Comparison of ENCODE assay signal across 22 cellular contexts in the genomic region with DNA sequence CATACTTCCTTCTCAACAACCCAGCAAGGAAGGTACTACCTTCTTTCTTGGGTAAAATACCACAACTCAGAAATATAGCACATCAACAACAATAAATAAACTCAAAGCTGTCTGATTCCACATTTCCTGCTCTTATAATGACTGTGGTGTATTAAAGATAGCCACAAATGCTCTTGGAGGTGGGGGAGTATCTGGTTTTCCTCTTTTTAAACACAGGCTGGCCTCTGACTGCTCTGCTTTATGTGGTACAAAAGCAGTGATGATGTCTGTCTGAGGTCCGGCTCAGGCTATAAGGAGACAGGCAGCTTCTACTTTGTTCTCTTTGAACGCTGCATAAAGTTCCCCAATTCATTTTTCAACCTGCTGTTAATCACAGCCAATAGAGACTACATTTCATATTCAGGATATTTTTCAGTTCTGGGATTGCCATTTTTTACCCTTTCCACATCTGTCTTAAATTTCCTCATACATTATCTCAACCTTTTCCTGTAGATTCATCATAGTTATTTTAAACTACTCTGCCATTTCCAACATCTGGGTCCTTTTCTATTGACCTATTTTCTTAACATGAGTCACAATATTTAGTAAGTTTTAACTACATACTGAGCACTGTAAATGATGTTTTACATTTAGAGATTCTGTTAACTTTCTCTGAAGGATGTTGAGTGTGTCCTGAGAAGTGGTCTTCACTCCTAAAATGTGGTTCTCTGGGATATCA.
A peak's percentile ranks its signal among the peaks of the same experiment; 100 is the strongest.
DNase-seq lines count a peak whose midpoint lies in the region; ATAC-seq, FAIRE-seq and TF ChIP-seq lines count a peak whose summit lies in the region.
"Had no signal": no experiment of that assay in that cellular context is flagged by ENCODE, and none has a peak within 500 bp of the region (broad histone marks: within the 10 kb centered on the region; RNA-seq: fewer than 3 reads in every experiment).

No MANE protein-coding gene starts in this region.

- no peaks in the 10 kb centered on the region for H3K9me1 ChIP-seq in K562 (ENCODE audit: control insufficient read depth, insufficient read depth, low read length)

- no peak for TF ChIP-seq CTCF in K562 (IDR thresholded peaks at IDR 0.05 in 2 of 3, conservative IDR thresholded peaks at IDR 0.05 in 1 of 3; ENCODE audit: insufficient read depth in 2 of 3, low read depth in 1 of 3, low read length in 3 of 3)
- TF ChIP-seq CTCF in CD4-positive, alpha-beta T cell (IDR thresholded peaks at IDR 0.05): no peak
- TF ChIP-seq CTCF in neural progenitor cell (IDR thresholded peaks at IDR 0.05): no peak
- no peak for TF ChIP-seq CTCF in OCI-LY7 (conservative IDR thresholded peaks at IDR 0.05; ENCODE audit: low read length)

- 24% methylated on average over 2 of the region's 2 CpGs for WGBS in K562 (ENCODE audit: insufficient coverage, low coverage, missing lambda C conversion rate)

- H4K20me1 ChIP-seq in K562 (replicated peaks; ENCODE audit: control insufficient read depth, insufficient read depth, low read length) (no peaks in the 10 kb centered on the region), neural progenitor cell (ENCODE audit: low read depth) (no peaks in the 10 kb centered on the region), OCI-LY7 (ENCODE audit: insufficient read depth, low read length) (no peaks in the 10 kb centered on the region)

- H3K36me3 Mint-ChIP-seq in CD4-positive, alpha-beta T cell (ENCODE audit: low read depth): no peaks in the 10 kb centered on the region
- no peaks in the 10 kb centered on the region for H3K36me3 Mint-ChIP-seq in neural progenitor cell

- DNase-seq in EH (ENCODE audit: low read depth) (peak; percentile 43), LHCN-M2 (ENCODE audit: low read depth) (peak; percentile 32), K562 (ENCODE audit: extremely low read depth in 1 of 4, low spot score in 3 of 4) (peak in 1 of 4 experiments; percentile 18), left kidney (ENCODE audit: low read depth, low spot score) (peak; percentile 1), neural progenitor cell (ENCODE audit: low spot score) (no peak), COR-L47 (lab: John Stamatoyannopoulos, UW) (no peak), OCI-LY7 (ENCODE audit: low spot score) (no peak)
- DNase-seq in CD4-positive, alpha-beta T cell: no peak
- DNase-seq: activated CD4-positive, alpha-beta memory T cell treated with anti-CD3 and anti-CD28 coated beads, Interleukin-2, amount 10 ng/mL, durations not matched to agents 7 days and 5 days; activated naive CD8-positive, alpha-beta T cell treated with anti-CD3 and anti-CD28 coated beads, Interleukin-2, amount 50 U/mL, for 24 hours; activated T-cell treated with anti-CD3 and anti-CD28 coated beads, Interleukin-2, amount 50 U/mL, for 4 hours; AML-193; glutamatergic neuron; immature natural killer cell; mesendoderm; NCI-H1048; NCI-H748 treated with DMSO at 0.1 percent for 48 hours; right cardiac atrium; stimulated activated CD4-positive, alpha-beta T cell treated with anti-CD3 and anti-CD28 coated beads, Interleukin-2, amount 100 ng/mL, for 24 hours; WERI-Rb-1 had no signal

- intact Hi-C loops in K562 (cut with micrococcal nuclease): no loop called here
- intact Hi-C loops in CD4-positive, alpha-beta T cell (cut with DNase I, micrococcal nuclease): no loop called here
- intact Hi-C loops in OCI-LY7 (cut with micrococcal nuclease; ENCODE audit: unreplicated experiment): no loop called here

- H3K36me3 ChIP-seq in K562 (ENCODE audit: control insufficient read depth, insufficient read depth, low read length): no peaks in the 10 kb centered on the region
- no peaks in the 10 kb centered on the region for H3K36me3 ChIP-seq in neural progenitor cell
- no peaks in the 10 kb centered on the region for H3K36me3 ChIP-seq in OCI-LY7 (ENCODE audit: insufficient read depth, low read length)
- H3K36me3 ChIP-seq: suprapubic skin, WERI-Rb-1 had no signal

- H3K9me3 ChIP-seq in K562 (replicated peaks; ENCODE audit: control insufficient read depth, insufficient read depth, low read depth, low read length): no peaks in the 10 kb centered on the region
- H3K9me3 ChIP-seq in CD4-positive, alpha-beta T cell (ENCODE audit: control insufficient read depth, low read length): no peaks in the 10 kb centered on the region
- no peaks in the 10 kb centered on the region for H3K9me3 ChIP-seq in neural progenitor cell (ENCODE audit: low read depth)
- H3K9me3 ChIP-seq in OCI-LY7 (ENCODE audit: low read length): no peaks in the 10 kb centered on the region
- H3K9me3 ChIP-seq: suprapubic skin had no signal

- no peaks in the 10 kb centered on the region; the same call in 1 of the 2 replicates for H3K9me2 ChIP-seq in OCI-LY7 (ENCODE audit: insufficient read depth, low read length)

- no peak overlapping the region for H3K4me3 Mint-ChIP-seq in CD4-positive, alpha-beta T cell
- H3K4me3 Mint-ChIP-seq in neural progenitor cell: no peak overlapping the region
- H3K4me3 Mint-ChIP-seq: activated CD4-positive, alpha-beta memory T cell treated with anti-CD3 and anti-CD28 coated beads, Interleukin-2, amount 10 ng/mL, durations not matched to agents 7 days and 5 days; activated naive CD8-positive, alpha-beta T cell treated with anti-CD3 and anti-CD28 coated beads, Interleukin-2, amount 50 U/mL, for 24 hours; activated T-cell treated with anti-CD3 and anti-CD28 coated beads, Interleukin-2, amount 50 U/mL, for 4 hours; immature natural killer cell had no signal

- H3K4me1 ChIP-seq in K562 (replicated peaks in 1 of 2; ENCODE audit: control insufficient read depth in 2 of 2, insufficient read depth in 2 of 2, low read length in 2 of 2) (no peaks in the 10 kb centered on the region; a peak in 1 of 5 replicates), neural progenitor cell (no peaks in the 10 kb centered on the region), OCI-LY7 (ENCODE audit: insufficient read depth, low read length, poor library complexity, severe bottlenecking) (no peaks in the 10 kb centered on the region)

- H3F3A ChIP-seq in neural progenitor cell (ENCODE audit: low read depth): no peaks in the 10 kb centered on the region

- H3K4me2 ChIP-seq in K562 (ENCODE audit: insufficient read depth, low read length) (no peak overlapping the region), neural progenitor cell (no peak overlapping the region), OCI-LY7 (ENCODE audit: low read length) (no peak overlapping the region)

- H2AFZ ChIP-seq in K562 (ENCODE audit: low read depth, low read length) (no peak overlapping the region), neural progenitor cell (replicated peaks) (no peak overlapping the region), OCI-LY7 (ENCODE audit: low read length) (no peak overlapping the region)

- H3K27ac ChIP-seq in K562 (ENCODE audit: extremely low read depth, low read depth, low read length): peak overlapping the region; percentile 23; the same call in 1 of the 3 replicates
- no peak overlapping the region for H3K27ac ChIP-seq in CD4-positive, alpha-beta T cell (ENCODE audit: low read depth, low read length)
- H3K27ac ChIP-seq in neural progenitor cell: no peak overlapping the region
- no peak overlapping the region for H3K27ac ChIP-seq in OCI-LY7 (ENCODE audit: low read depth, low read length, poor library complexity, severe bottlenecking)
- H3K27ac ChIP-seq: suprapubic skin, WERI-Rb-1 had no signal

- FAIRE-seq in K562 (lab: Jason Lieb, UNC): no peak

- POLR2A ChIA-PET in K562 (lab: Yijun Ruan, JAX) (no interaction called here), OCI-LY7 (lab: Charles Lee) (no interaction called here)
- POLR2A ChIA-PET in CD4-positive, alpha-beta T cell (lab: Charles Lee): interaction anchor here (0.5 kb wide), 1 partner anchor 444 kb away, joined by 3 read pairs; no protein-coding TSS in a partner anchor

- peaks cover under 1% of the 10 kb centered on the region for H3K9me3 Mint-ChIP-seq in CD4-positive, alpha-beta T cell
- H3K9me3 Mint-ChIP-seq in neural progenitor cell: peaks cover 3% of the 10 kb centered on the region
- H3K9me3 Mint-ChIP-seq: activated T-cell treated with anti-CD3 and anti-CD28 coated beads, Interleukin-2, amount 50 U/mL, for 4 hours had no signal

- TF ChIP-seq RAD21 in K562 (CRISPR knock-in tag; conservative IDR thresholded peaks at IDR 0.05 in 1 of 2, IDR thresholded peaks at IDR 0.05 in 1 of 2): no peak

- no peaks in the 10 kb centered on the region for H3K79me2 ChIP-seq in K562 (ENCODE audit: control insufficient read depth, insufficient read depth, low read length)
- no peaks in the 10 kb centered on the region for H3K79me2 ChIP-seq in neural progenitor cell (ENCODE audit: low read depth)
- no peaks in the 10 kb centered on the region for H3K79me2 ChIP-seq in OCI-LY7 (ENCODE audit: insufficient read depth, low read depth, low read length)

- H3K27me3 Mint-ChIP-seq in CD4-positive, alpha-beta T cell: no peaks in the 10 kb centered on the region
- no peaks in the 10 kb centered on the region for H3K27me3 Mint-ChIP-seq in neural progenitor cell (ENCODE audit: insufficient read depth, low read depth)
- H3K27me3 Mint-ChIP-seq: activated CD4-positive, alpha-beta memory T cell treated with anti-CD3 and anti-CD28 coated beads, Interleukin-2, amount 10 ng/mL, durations not matched to agents 7 days and 5 days; activated naive CD8-positive, alpha-beta T cell treated with anti-CD3 and anti-CD28 coated beads, Interleukin-2, amount 50 U/mL, for 24 hours had no signal

- peak; percentile 77 for ATAC-seq in K562
- no peak for ATAC-seq in CD4-positive, alpha-beta T cell (ENCODE audit: poor library complexity)
- ATAC-seq: activated naive CD8-positive, alpha-beta T cell treated with anti-CD3 and anti-CD28 coated beads, Interleukin-2, amount 50 U/mL, for 24 hours; activated T-cell treated with anti-CD3 and anti-CD28 coated beads, Interleukin-2, amount 50 U/mL, for 4 hours; Panc1 had no signal

- no peak for TF ChIP-seq EP300 in K562 (IDR thresholded peaks at IDR 0.05; ENCODE audit: low read length)

- no peak for TF ChIP-seq POLR2A in K562 (conservative IDR thresholded peaks at IDR 0.05)

- BruUV-seq in K562 (replicated peaks; lab: Mats Ljungman, UMichigan): no TSS peak
- no TSS peak for BruUV-seq in OCI-LY7 (replicated peaks; lab: Mats Ljungman, UMichigan)

- in situ Hi-C loops in K562 (cut with MboI): no loop called here

- H3K9ac ChIP-seq in K562 (ENCODE audit: insufficient read depth in 1 of 2, low read depth in 2 of 2, low read length in 2 of 2) (no peak overlapping the region), neural progenitor cell (no peak overlapping the region)

- H3K27ac Mint-ChIP-seq in CD4-positive, alpha-beta T cell: no peak overlapping the region
- H3K27ac Mint-ChIP-seq in neural progenitor cell: no peak overlapping the region
- H3K27ac Mint-ChIP-seq: activated CD4-positive, alpha-beta memory T cell treated with anti-CD3 and anti-CD28 coated beads, Interleukin-2, amount 10 ng/mL, durations not matched to agents 7 days and 5 days; activated naive CD8-positive, alpha-beta T cell treated with anti-CD3 and anti-CD28 coated beads, Interleukin-2, amount 50 U/mL, for 24 hours had no signal

- CTCF ChIA-PET in K562 (lab: Yijun Ruan, JAX; ENCODE audit: low intra/inter-chr PET ratio): no interaction called here
- CTCF ChIA-PET in CD4-positive, alpha-beta T cell (lab: Charles Lee): no interaction called here
- CTCF ChIA-PET in OCI-LY7 (lab: Charles Lee; ENCODE audit: unreplicated experiment): no interaction called here

- no peaks in the 10 kb centered on the region for H3K4me1 Mint-ChIP-seq in CD4-positive, alpha-beta T cell (ENCODE audit: low read depth)
- H3K4me1 Mint-ChIP-seq in neural progenitor cell: no peaks in the 10 kb centered on the region
- H3K4me1 Mint-ChIP-seq: activated CD4-positive, alpha-beta memory T cell treated with anti-CD3 and anti-CD28 coated beads, Interleukin-2, amount 10 ng/mL, durations not matched to agents 7 days and 5 days; activated naive CD8-positive, alpha-beta T cell treated with anti-CD3 and anti-CD28 coated beads, Interleukin-2, amount 50 U/mL, for 24 hours had no signal

- no peaks in the 10 kb centered on the region for H3K27me3 ChIP-seq in K562 (ENCODE audit: control insufficient read depth in 2 of 2, insufficient read depth in 2 of 2, low read length in 2 of 2)
- no peaks in the 10 kb centered on the region for H3K27me3 ChIP-seq in CD4-positive, alpha-beta T cell (ENCODE audit: control insufficient read depth, insufficient read depth, low read length)
- no peaks in the 10 kb centered on the region for H3K27me3 ChIP-seq in neural progenitor cell
- H3K27me3 ChIP-seq: suprapubic skin had no signal

- H3K4me3 ChIP-seq in K562: no peak overlapping the region
- no peak overlapping the region for H3K4me3 ChIP-seq in neural progenitor cell
- H3K4me3 ChIP-seq in OCI-LY7 (ENCODE audit: low read depth, low read length, poor library complexity, severe bottlenecking): no peak overlapping the region
- H3K4me3 ChIP-seq: suprapubic skin had no signal

Comparison
In these comparisons a context has a peak if more than half of its experiments do, and no peak if none do; other contexts are left out.
1. DNase-seq: peak in EH (single experiment), LHCN-M2 (single experiment) and left kidney (single experiment); none in CD4-positive, alpha-beta T cell (0 of 10), neural progenitor cell (single experiment), COR-L47 (single experiment) and OCI-LY7 (single experiment).